8 cellular contexts compared by ENCODE assay signal in the genomic region with DNA sequence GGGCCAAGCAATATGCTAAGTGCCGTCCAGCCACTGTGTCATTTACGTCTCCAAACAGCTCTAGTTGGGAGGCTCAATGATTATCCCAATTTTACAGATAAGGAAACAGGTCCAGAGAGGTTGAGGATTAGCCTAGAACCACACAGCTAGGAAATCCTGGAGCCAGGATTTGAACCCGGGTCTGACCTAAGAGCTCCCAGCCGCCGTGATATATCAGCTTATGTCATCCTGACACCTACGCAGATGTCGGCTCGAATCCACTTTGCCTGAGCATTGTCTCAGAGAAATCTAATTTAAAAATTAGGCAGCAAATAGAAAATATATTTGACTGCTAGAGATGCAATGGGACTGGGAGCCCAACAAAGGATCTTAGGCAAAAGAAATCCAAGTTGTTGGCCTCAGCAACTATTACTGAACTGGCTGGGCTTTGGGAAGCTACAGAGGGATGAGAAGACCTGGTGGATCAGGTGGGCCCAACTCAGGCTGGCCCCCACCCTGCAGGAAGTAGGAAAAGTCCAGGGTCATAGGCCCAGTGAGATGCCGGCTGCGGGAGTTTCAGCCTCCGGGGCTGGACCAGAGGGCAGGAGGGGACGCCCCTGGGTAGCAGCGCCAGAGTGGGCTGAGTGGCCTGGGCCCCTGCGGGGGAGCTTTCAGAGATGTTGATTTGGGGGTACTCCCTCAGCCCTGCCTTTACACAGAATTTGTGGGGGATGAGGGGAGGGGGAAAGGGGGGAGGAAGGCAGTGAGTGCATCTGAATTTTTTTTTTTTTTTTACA. TPM values are rescaled to one million over a fixed set of nuclear protein-coding genes. Genes with fewer than 3 reads are reported as not detected.
DNase-seq lines count a peak whose midpoint lies in the region; ATAC-seq and TF ChIP-seq lines count a peak whose summit lies in the region.

No MANE protein-coding gene starts in this region.

- TF ChIP-seq EP300 in transverse colon (IDR thresholded peaks at IDR 0.05; ENCODE audit: low read depth), result no peak

- DNase-seq in activated naive CD4-positive, alpha-beta T cell treated with Interleukin-2 at 50 U/mL for 16 hours, result peak; percentile 50
- DNase-seq in activated naive CD4-positive, alpha-beta T cell (lab: John Stamatoyannopoulos, UW), result no peak
- DNase-seq in transverse colon, result no peak
- DNase-seq in NCI-H2227 (lab: John Stamatoyannopoulos, UW; ENCODE audit: unreplicated experiment), result no peak
- DNase-seq in left lobe of liver (ENCODE audit: low spot score), result no peak
- no peak for DNase-seq in DMS53 treated with DMSO at 0.1 percent for 48 hours (lab: John Stamatoyannopoulos, UW; ENCODE audit: unreplicated experiment)

- peaks cover 39% of the 10 kb centered on the region for H3K4me1 Mint-ChIP-seq in T-helper 1 cell treated with Interleukin-12 subunit alpha and Interleukin-12 subunit beta and Interleukin-4 antibody, amounts not matched to agents 30 μg/mL and 1 μg/mL, for 36 hours (ENCODE audit: low read depth)

- intact Hi-C loops in transverse colon (cut with DNase I; ENCODE audit: low total_unique reads), result loop anchor here (5.0 to 10.0 kb wide), 2 partner anchors 52 to 130 kb away; partner anchors contain the start of gene IL4R

- no peaks in the 10 kb centered on the region for H3K27me3 ChIP-seq in transverse colon

- peaks cover 9 to 36% (median 28%) of the 10 kb centered on the region in 4 donors for H3K4me1 ChIP-seq in transverse colon

- peak overlapping the region; percentile 53 to 76 (median 61) for H3K27ac ChIP-seq in transverse colon

- peak overlapping the region; percentile 93 for H3K27ac Mint-ChIP-seq in T-helper 1 cell treated with Interleukin-12 subunit alpha and Interleukin-12 subunit beta and Interleukin-4 antibody, amounts not matched to agents 30 μg/mL and 1 μg/mL, for 36 hours

- ATAC-seq in esophagus mucosa (peak; percentile 5), left lobe of liver (no peak)

- in situ Hi-C loops in transverse colon (cut with MboI; ENCODE audit: low pct_ligation_motif_present in 1 of 4, low pct_unique_long_range_greater_than_20kb in 1 of 4, low sequenced_read_pairs in 3 of 4), result loop anchor here in 1 of 4 donors (10.0 kb wide), 1 partner anchor 132 kb away; no protein-coding TSS in a partner anchor

- H3K4me3 Mint-ChIP-seq in T-helper 1 cell treated with Interleukin-12 subunit alpha and Interleukin-12 subunit beta and Interleukin-4 antibody, amounts not matched to agents 30 μg/mL and 1 μg/mL, for 36 hours, result peak overlapping the region; percentile 68

- H3K36me3 Mint-ChIP-seq in T-helper 1 cell treated with Interleukin-12 subunit alpha and Interleukin-12 subunit beta and Interleukin-4 antibody, amounts not matched to agents 30 μg/mL and 1 μg/mL, for 36 hours (ENCODE audit: low read depth), result peaks cover 44% of the 10 kb centered on the region

- peaks cover 0 to 11% (median 4%) of the 10 kb centered on the region in 4 donors for H3K36me3 ChIP-seq in transverse colon

- H3K9me3 Mint-ChIP-seq in T-helper 1 cell treated with Interleukin-12 subunit alpha and Interleukin-12 subunit beta and Interleukin-4 antibody, amounts not matched to agents 30 μg/mL and 1 μg/mL, for 36 hours, result peaks cover 13% of the 10 kb centered on the region

- TF ChIP-seq POLR2A in transverse colon (IDR thresholded peaks at IDR 0.05), result no peak

- 70 to 79% methylated on average over 4 to 14 of the region's 14 CpGs for WGBS in transverse colon (ENCODE audit: low coverage in 1 of 2), 2 donors

- no peak overlapping the region for H3K4me3 ChIP-seq in transverse colon

- no peak for TF ChIP-seq CTCF in transverse colon (IDR thresholded peaks at IDR 0.05)

- no peaks in the 10 kb centered on the region for H3K27me3 Mint-ChIP-seq in T-helper 1 cell treated with Interleukin-12 subunit alpha and Interleukin-12 subunit beta and Interleukin-4 antibody, amounts not matched to agents 30 μg/mL and 1 μg/mL, for 36 hours (ENCODE audit: low read depth)

- no peaks in the 10 kb centered on the region for H3K9me3 ChIP-seq in transverse colon

RNA-seq across cellular contexts. Expression of gene IL21R, which starts 35.1 kb away (rescaled TPM):
- total RNA-seq in esophagus mucosa (0.56 TPM), transverse colon (1 to 10 TPM in 1 of 4 donors, under 1 TPM in 2, not detected in 1; 0.20 to 1.1 (median 0.27) TPM), left lobe of liver (0.33 TPM)

RNA-seq across cellular contexts. Expression of gene IL4R, which starts 53.1 kb away (rescaled TPM):
- total RNA-seq in esophagus mucosa, result 119 TPM
- total RNA-seq in transverse colon, result 100 to 1,000 TPM; 106 to 235 (median 156) TPM
- 51.4 TPM for total RNA-seq in left lobe of liver
